Comparison of ENCODE assay signal across 8 cellular contexts in the genomic region with DNA sequence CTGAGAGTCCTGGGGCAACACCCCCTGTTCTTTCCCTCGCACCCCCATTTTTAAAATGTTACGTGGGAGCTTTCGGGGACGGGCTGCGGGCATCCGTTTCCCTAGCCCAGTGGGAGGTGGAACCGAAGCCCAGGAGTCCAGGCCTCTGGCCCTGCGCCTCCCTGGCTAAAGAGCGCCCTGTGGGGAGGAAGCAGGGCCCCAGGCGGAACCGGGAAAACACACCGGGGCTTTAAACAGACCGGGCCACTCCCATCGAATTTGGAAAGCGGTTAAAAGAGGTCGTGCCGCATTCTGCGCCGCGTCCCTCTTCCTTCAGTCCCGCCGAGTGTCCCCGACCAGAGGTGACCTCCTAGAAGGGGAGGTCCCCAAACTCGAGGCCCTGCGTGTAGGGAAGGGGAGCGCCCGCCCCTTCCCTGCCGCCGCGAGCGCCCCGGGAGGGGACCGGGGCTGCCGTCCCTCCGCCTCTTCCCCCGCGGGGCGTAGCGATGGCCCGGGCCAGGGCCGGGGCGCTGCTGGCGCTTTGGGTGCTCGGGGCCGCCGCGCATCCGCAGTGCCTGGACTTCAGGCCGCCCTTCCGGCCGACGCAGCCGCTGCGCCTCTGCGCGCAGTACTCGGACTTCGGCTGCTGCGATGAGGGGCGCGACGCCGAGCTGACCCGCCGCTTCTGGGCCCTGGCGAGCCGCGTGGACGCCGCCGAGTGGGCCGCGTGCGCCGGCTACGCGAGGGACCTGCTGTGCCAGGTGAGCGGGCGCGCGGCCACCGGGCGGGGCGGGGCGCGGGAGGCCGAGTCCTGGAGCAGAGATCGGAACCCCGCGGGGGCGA. TPM values are rescaled to one million over a fixed set of nuclear protein-coding genes. Genes with fewer than 3 reads are reported as not detected.
DNase-seq lines count a peak whose midpoint lies in the region; ATAC-seq and TF ChIP-seq lines count a peak whose summit lies in the region.

Gene HHIPL1, plus strand, starts transcription at position 407 of the 822 bp plus-strand sequence. Its CDS starts 79 bp downstream, at position 486.

- peaks cover 4% of the 10 kb centered on the region for H3K23me2 ChIP-seq in H9 (ENCODE audit: insufficient read length, low read depth, low read length, poor library complexity, severe bottlenecking)

- H4K5ac ChIP-seq in H9 (ENCODE audit: insufficient read length, low read depth, low read length): no peak within 1 kb of the TSS

- no peak within 1 kb of the TSS for H4K8ac ChIP-seq in H9 (replicated peaks; ENCODE audit: insufficient read length, low read depth, low read length)

- no peaks in the 10 kb centered on the region for H3K36me3 ChIP-seq in spleen

- peaks cover 6 to 13% of the 10 kb centered on the region in 2 experiments for H3K4me1 Mint-ChIP-seq in H9

- H3K4me1 ChIP-seq in H9 (ENCODE audit: insufficient read depth, low read length) (no peaks in the 10 kb centered on the region), spleen (peaks cover 0 to 18% (median 9%) of the 10 kb centered on the region in 6 donors)

- H2AFZ ChIP-seq in H9 (ENCODE audit: low read length): no peak within 1 kb of the TSS

- no peak within 1 kb of the TSS for H3K56ac ChIP-seq in H9 (ENCODE audit: insufficient read length, low read depth, low read length)

- H3K14ac ChIP-seq in H9 (ENCODE audit: insufficient read depth, low read length): peak within 1 kb of the TSS; percentile 26; the same call in 1 of the 2 replicates

- TF ChIP-seq POLR2A in spleen (IDR thresholded peaks at IDR 0.05): no peak
- no peak for TF ChIP-seq POLR2A in GM18505 (IDR thresholded peaks at IDR 0.05; ENCODE audit: borderline replicate concordance, extremely low read depth, insufficient read depth, insufficient read length)

- H3K27me3 Mint-ChIP-seq in H9 (ENCODE audit: low read depth): peaks cover 34% of the 10 kb centered on the region

- no peak within 1 kb of the TSS for H2BK15ac ChIP-seq in H9 (ENCODE audit: low read depth, low read length)

- intact Hi-C loops in spleen (cut with DNase I; ENCODE audit: low total_unique reads): no loop called here

- no peaks in the 10 kb centered on the region for H4K20me1 ChIP-seq in H9 (ENCODE audit: control insufficient read depth, insufficient read depth, insufficient read length)

- H2BK20ac ChIP-seq in H9 (ENCODE audit: low read depth, low read length, poor library complexity, severe bottlenecking): no peak within 1 kb of the TSS

- TF ChIP-seq CTCF in H9 (conservative IDR thresholded peaks at IDR 0.05) (0 out of 3 replicates have a peak, but pooled peaks have one; percentile 14), spleen (IDR thresholded peaks at IDR 0.05 in 8 of 11, conservative IDR thresholded peaks at IDR 0.05 in 3 of 11) (peak in 1 of 11 experiments; percentile 7)

- H3K9me3 Mint-ChIP-seq in H9: no peaks in the 10 kb centered on the region

- no peak within 1 kb of the TSS for H2BK12ac ChIP-seq in H9 (ENCODE audit: insufficient read length, low read depth, low read length)

- H2AK5ac ChIP-seq in H9 (ENCODE audit: insufficient read length, low read length): no peak within 1 kb of the TSS

- ATAC-seq in HG03354 (IDR thresholded peaks at IDR 0.05; ENCODE audit: poor library complexity, severe bottlenecking, unreplicated experiment) (no peak), GM18868 (IDR thresholded peaks at IDR 0.05; ENCODE audit: unreplicated experiment) (no peak), GM18505 (IDR thresholded peaks at IDR 0.05; ENCODE audit: unreplicated experiment) (no peak)

- H3K4ac ChIP-seq in H9 (ENCODE audit: low read depth, low read length): no peak within 1 kb of the TSS

- peak within 1 kb of the TSS; percentile 42 for H3K4me2 ChIP-seq in H9 (ENCODE audit: insufficient read depth, insufficient read length, low read length)

- H3K4me3 ChIP-seq in spleen: peak within 1 kb of the TSS; percentile 30 to 68 (median 33)

- no peak within 1 kb of the TSS for H2BK5ac ChIP-seq in H9 (ENCODE audit: insufficient read length, low read length)

- no peak within 1 kb of the TSS for H3K27ac Mint-ChIP-seq in H9

- no peak within 1 kb of the TSS for H2BK120ac ChIP-seq in H9 (ENCODE audit: low read depth, low read length, poor library complexity, severe bottlenecking)

- no peak within 1 kb of the TSS for H3K23ac ChIP-seq in H9 (ENCODE audit: insufficient read length, low read depth, low read length)

- WGBS in H9 (ENCODE audit: extremely low coverage, insufficient read length, low lambda C conversion rate): no CpG with 5 or more reads among the region's 91 CpGs
- 7 to 23% (median 9%) methylated on average over 38 to 91 of the region's 91 CpGs for WGBS in spleen, 5 donors

- no peak within 1 kb of the TSS for H3K9ac ChIP-seq in H9 (ENCODE audit: extremely low read depth, insufficient read length, low read length)

- DNase-seq in H9 (no peak), caudate nucleus (lab: John Stamatoyannopoulos, UW) (peak in 5 of 61 donors; percentile 22 to 60 (median 36)), iris pigment epithelial cell (ENCODE audit: low read depth) (peak; percentile 43), spleen (no peak), UCSD-AML1 (lab: John Stamatoyannopoulos, UW; ENCODE audit: unreplicated experiment) (no peak)

- H3K36me3 Mint-ChIP-seq in H9 (ENCODE audit: insufficient read depth in 1 of 3, low read depth in 3 of 3): no peaks in the 10 kb centered on the region

- H3T11ph ChIP-seq in H9 (ENCODE audit: low read length): no peak within 1 kb of the TSS

- no peak within 1 kb of the TSS for H4K91ac ChIP-seq in H9 (ENCODE audit: insufficient read length, low read depth, low read length)

- H3K4me3 Mint-ChIP-seq in H9: peak within 1 kb of the TSS; percentile 55 to 73

- peak within 1 kb of the TSS; percentile 24 for H3K18ac ChIP-seq in H9 (ENCODE audit: insufficient read length, low read depth, low read length)

- H3K79me1 ChIP-seq in H9 (ENCODE audit: insufficient read depth, low read depth, low read length, poor library complexity, severe bottlenecking): no peaks in the 10 kb centered on the region

- H3K27me3 ChIP-seq in H9 (ENCODE audit: insufficient read depth, low read length): no peaks in the 10 kb centered on the region; the same call in 1 of the 2 replicates
- H3K27me3 ChIP-seq in spleen (replicated peaks in 1 of 7): peaks cover 0 to 46% (median 19%) of the 10 kb centered on the region in 7 donors

- H3K27ac ChIP-seq in H9 (ENCODE audit: insufficient read length, low read depth, low read length): no peak within 1 kb of the TSS
- peak within 1 kb of the TSS; percentile 21 for H3K27ac ChIP-seq in caudate nucleus (ENCODE audit: low read depth, low read length)
- peak within 1 kb of the TSS in 3 of 8 donors; percentile 28 to 55 (median 30) for H3K27ac ChIP-seq in spleen

- no peaks in the 10 kb centered on the region for H3K79me2 ChIP-seq in H9 (ENCODE audit: insufficient read depth, low read length)

- H3K9me3 ChIP-seq in H9 (ENCODE audit: control insufficient read depth, low read depth, low read length) (no peaks in the 10 kb centered on the region), spleen (no peaks in the 10 kb centered on the region)

RNA-seq across cellular contexts. Expression of gene HHIPL1, which starts in this region (rescaled TPM):
- total RNA-seq in H9 (2021): 2.6 and 2.9 TPM in 2 replicates
- total RNA-seq in spleen: 1 to 10 TPM; 1.8 to 4.2 (median 2.8) TPM
- under 1 TPM; 0.43 to 0.67 (median 0.64) TPM for polyA plus RNA-seq in spleen
